ENCODE assay signal across 33 cellular contexts in genomic region chr13:32903720-32904119, GRCh38.
A peak's percentile ranks its signal among the peaks of the same experiment; 100 is the strongest.
DNase-seq lines count a peak whose midpoint lies in the region; ATAC-seq and TF ChIP-seq lines count a peak whose summit lies in the region.
"Had no signal": no experiment of that assay in that cellular context is flagged by ENCODE, and none has a peak within 500 bp of the region (broad histone marks: within the 10 kb centered on the region; RNA-seq: fewer than 3 reads in every experiment).

No MANE protein-coding gene starts in this region.

- ATAC-seq in HG02759 (IDR thresholded peaks at IDR 0.05; ENCODE audit: unreplicated experiment): no peak
- ATAC-seq in HG03520 (IDR thresholded peaks at IDR 0.05; ENCODE audit: unreplicated experiment): no peak
- no peak for ATAC-seq in HG03460 (IDR thresholded peaks at IDR 0.05; ENCODE audit: unreplicated experiment)
- ATAC-seq: CD8-positive, alpha-beta T cell; Panc1 had no signal

- peaks cover 5% of the 10 kb centered on the region for H3K9me3 ChIP-seq in mesodermal cell (ENCODE audit: control insufficient read depth, low read length)
- H3K9me3 ChIP-seq: adrenal gland, colonic mucosa, thoracic aorta had no signal

- 93 to 96% methylated on average over 5 of the region's 5 CpGs for WGBS in mesodermal cell (ENCODE audit: insufficient coverage in 2 of 2), 2 experiments

- H3K4me1 ChIP-seq in mesodermal cell (ENCODE audit: control insufficient read depth, insufficient read depth, low read length, poor library complexity, severe bottlenecking): peaks cover 9% of the 10 kb centered on the region
- H3K4me1 ChIP-seq: neural progenitor cell, parathyroid adenoma had no signal

- no peak overlapping the region for H3K4me3 ChIP-seq in fibroblast of mammary gland (ENCODE audit: control insufficient read depth, low read depth, low read length)
- no peak overlapping the region for H3K4me3 ChIP-seq in mesodermal cell (ENCODE audit: extremely low read depth, insufficient read depth, low read length, poor library complexity, severe bottlenecking)
- H3K4me3 ChIP-seq: adrenal gland, colonic mucosa, neural progenitor cell had no signal

- DNase-seq in Daoy (ENCODE audit: low read depth) (peak; percentile 46), M059J (ENCODE audit: low read depth) (peak; percentile 42), fibroblast of mammary gland (ENCODE audit: low read depth) (peak; percentile 28), NCI-H510A (lab: John Stamatoyannopoulos, UW) (no peak)
- DNase-seq: activated CD4-positive, alpha-beta memory T cell treated with anti-CD3 and anti-CD28 coated beads, Interleukin-2, amount 10 ng/mL, durations not matched to agents 7 days and 5 days; activated CD4-positive, CD25-positive, alpha-beta regulatory T cell treated with anti-CD3 and anti-CD28 coated beads, Interleukin-2, amount 50 U/mL, for 72 hours; activated CD8-positive, alpha-beta memory T cell treated with anti-CD3 and anti-CD28 coated beads, Interleukin-2, amount 50 U/mL, for 4 hours; activated naive CD4-positive, alpha-beta T cell treated with anti-CD3 and anti-CD28 coated beads, Interleukin-2, amount 10 ng/mL, durations not matched to agents 7 days and 5 days; CD8-positive, alpha-beta T cell; colonic mucosa; DMS 273 treated with DMSO at 0.1 percent for 48 hours; erythroblast; foreskin melanocyte; GDM1; HCEC 1CT; mammary epithelial cell; NCI-H146; NCI-H2107; NCI-H345; right cardiac atrium; SHP77 treated with DMSO at 0.1 percent for 48 hours; stimulated activated CD4-positive, alpha-beta T cell treated with anti-CD3 and anti-CD28 coated beads, Interleukin-1b, Interleukin-23, amount 100 ng/mL, for 48 hours; stimulated activated naive CD4-positive, alpha-beta T cell treated with Interleukin-2 at 50 U/mL for 16 hours; T-helper 2 cell had no signal

- no peak for TF ChIP-seq CTCF in fibroblast of mammary gland (conservative IDR thresholded peaks at IDR 0.05; ENCODE audit: control insufficient read depth, insufficient read depth, low read depth, low read length)

- H3K36me3 ChIP-seq in mesodermal cell (ENCODE audit: control insufficient read depth, insufficient read depth, low read length): no peaks in the 10 kb centered on the region
- H3K36me3 ChIP-seq: adrenal gland, colonic mucosa, neural progenitor cell, thoracic aorta had no signal

- H3K27ac ChIP-seq in mesodermal cell (ENCODE audit: low read depth, low read length, severe bottlenecking): peak overlapping the region; percentile 17
- H3K27ac ChIP-seq: colonic mucosa, neural progenitor cell, parathyroid adenoma had no signal
